In genomic region chr2:237614151-237614720, GRCh38 we compare ENCODE assay signal across 11 cellular contexts. TPM values are rescaled to one million over a fixed set of nuclear protein-coding genes. Genes with fewer than 3 reads are reported as not detected.
DNase-seq lines count a peak whose midpoint lies in the region; ATAC-seq, FAIRE-seq and TF ChIP-seq lines count a peak whose summit lies in the region.
"Had no signal": no experiment of that assay in that cellular context is flagged by ENCODE, and none has a peak within 500 bp of the region (broad histone marks: within the 10 kb centered on the region; RNA-seq: fewer than 3 reads in every experiment).

No MANE protein-coding gene starts in this region.

- no TSS peak for BruUV-seq in HepG2 (replicated peaks; lab: Mats Ljungman, UMichigan)

- no peak overlapping the region for H3K23ac ChIP-seq in H9 (ENCODE audit: insufficient read length, low read depth, low read length)

- CTCF ChIA-PET in BJ (lab: Yijun Ruan, JAX): interaction anchor here (0.6 to 1.4 kb wide), 3 partner anchors 10 to 472 kb away, joined by 3 to 5 read pairs (median 5); no protein-coding TSS in a partner anchor
- CTCF ChIA-PET in HepG2 (lab: Yijun Ruan, JAX; ENCODE audit: low intra/inter-chr PET ratio, low total read pairs): interaction anchor here (1.0 to 1.4 kb wide), 2 partner anchors 9 to 110 kb away, joined by 3 to 6 read pairs; no protein-coding TSS in a partner anchor
- CTCF ChIA-PET in naive thymus-derived CD4-positive, alpha-beta T cell (lab: Charles Lee): no interaction called here

- no peak overlapping the region for H2BK20ac ChIP-seq in H9 (ENCODE audit: low read depth, low read length, poor library complexity, severe bottlenecking)

- no peak overlapping the region for H3K4ac ChIP-seq in H9 (ENCODE audit: low read depth, low read length)

- H2BK5ac ChIP-seq in H9 (ENCODE audit: insufficient read length, low read length): peak overlapping the region; percentile 20

- H3K9ac ChIP-seq in H9 (ENCODE audit: extremely low read depth, insufficient read length, low read length): no peak overlapping the region
- peak overlapping the region; percentile 19; the same call in 1 of the 2 replicates for H3K9ac ChIP-seq in HepG2 (ENCODE audit: insufficient read depth, low read depth, low read length)

- peak overlapping the region; percentile 80 for H2AK5ac ChIP-seq in H9 (ENCODE audit: insufficient read length, low read length)

- H4K20me1 ChIP-seq in H9 (ENCODE audit: control insufficient read depth, insufficient read depth, insufficient read length): no peaks in the 10 kb centered on the region
- H4K20me1 ChIP-seq in HepG2 (ENCODE audit: insufficient read depth, low read length): no peaks in the 10 kb centered on the region

- no peak overlapping the region for H3K56ac ChIP-seq in H9 (ENCODE audit: insufficient read length, low read depth, low read length)

- H3K36me3 Mint-ChIP-seq in H9 (ENCODE audit: insufficient read depth in 1 of 3, low read depth in 3 of 3): no peaks in the 10 kb centered on the region; a peak in 1 of 7 replicates
- H3K36me3 Mint-ChIP-seq in naive thymus-derived CD4-positive, alpha-beta T cell: no peaks in the 10 kb centered on the region
- H3K36me3 Mint-ChIP-seq: stimulated activated effector memory CD8-positive, alpha-beta T cell treated with anti-CD3 and anti-CD28 coated beads, Interleukin-12 subunit alpha, Interleukin-12 subunit beta, amount 100 ng/mL, for 72 hours had no signal

- peak; percentile 20; the same call in 1 of the 2 replicates for TF ChIP-seq CTCF in BJ (IDR thresholded peaks at IDR 0.05; ENCODE audit: insufficient read depth, low read depth, low read length)
- TF ChIP-seq CTCF in H9 (conservative IDR thresholded peaks at IDR 0.05): peak; percentile 65
- peak; percentile 61 for TF ChIP-seq CTCF in HepG2 (CRISPR knock-in tag; IDR thresholded peaks at IDR 0.05)
- no peak for TF ChIP-seq CTCF in stomach (IDR thresholded peaks at IDR 0.05)

- H3K9me3 ChIP-seq in H9 (ENCODE audit: control insufficient read depth, low read depth, low read length): no peaks in the 10 kb centered on the region
- no peaks in the 10 kb centered on the region for H3K9me3 ChIP-seq in HepG2 (ENCODE audit: low read length)
- H3K9me3 ChIP-seq in naive thymus-derived CD4-positive, alpha-beta T cell (ENCODE audit: control insufficient read depth in 2 of 3, low read length in 3 of 3): no peaks in the 10 kb centered on the region
- no peaks in the 10 kb centered on the region for H3K9me3 ChIP-seq in stomach

- no CpG with 5 or more reads among the region's 9 CpGs for WGBS in H9 (ENCODE audit: extremely low coverage, insufficient read length, low lambda C conversion rate)
- WGBS in HepG2 (ENCODE audit: low lambda C conversion rate): 5% methylated on average over 9 of the region's 9 CpGs
- 72 to 79% (median 73%) methylated on average over 9 of the region's 9 CpGs for WGBS in stomach, 5 donors

- H3K27me3 ChIP-seq in BJ (ENCODE audit: control insufficient read depth, insufficient read depth, low read length): no peaks in the 10 kb centered on the region
- no peaks in the 10 kb centered on the region for H3K27me3 ChIP-seq in H9 (ENCODE audit: insufficient read depth, low read length)
- H3K27me3 ChIP-seq in HepG2 (ENCODE audit: control insufficient read depth in 1 of 2, insufficient read depth in 2 of 2, low read length in 2 of 2): peaks cover 0 to 36% of the 10 kb centered on the region in 2 experiments; a peak in 3 of 5 replicates
- no peaks in the 10 kb centered on the region for H3K27me3 ChIP-seq in naive thymus-derived CD4-positive, alpha-beta T cell (ENCODE audit: control insufficient read depth in 2 of 2, insufficient read depth in 2 of 2, low read length in 2 of 2)
- no peaks in the 10 kb centered on the region for H3K27me3 ChIP-seq in stomach

- H2AFZ ChIP-seq in H9 (ENCODE audit: low read length): no peak overlapping the region
- H2AFZ ChIP-seq in HepG2 (ENCODE audit: low read length): no peak overlapping the region

- H2BK12ac ChIP-seq in H9 (ENCODE audit: insufficient read length, low read depth, low read length): no peak overlapping the region

- H3K9me3 Mint-ChIP-seq in H9: peaks cover 0 to 5% of the 10 kb centered on the region in 2 experiments; a peak in 3 of 5 replicates
- H3K9me3 Mint-ChIP-seq in naive thymus-derived CD4-positive, alpha-beta T cell: peaks cover 0 to 3% (median 0%) of the 10 kb centered on the region in 11 donors
- H3K9me3 Mint-ChIP-seq: stimulated activated effector memory CD8-positive, alpha-beta T cell treated with anti-CD3 and anti-CD28 coated beads, Interleukin-12 subunit alpha, Interleukin-12 subunit beta, amount 100 ng/mL, for 72 hours had no signal

- H3K36me3 ChIP-seq in BJ (ENCODE audit: control insufficient read depth, insufficient read depth, low read length): no peaks in the 10 kb centered on the region
- H3K36me3 ChIP-seq in HepG2 (replicated peaks in 1 of 2; ENCODE audit: control insufficient read depth in 1 of 2, insufficient read depth in 2 of 2, low read length in 2 of 2): no peaks in the 10 kb centered on the region
- H3K36me3 ChIP-seq in naive thymus-derived CD4-positive, alpha-beta T cell (ENCODE audit: control insufficient read depth in 2 of 3, insufficient read depth in 3 of 3, low read length in 3 of 3): no peaks in the 10 kb centered on the region
- no peaks in the 10 kb centered on the region for H3K36me3 ChIP-seq in stomach

- peak overlapping the region; percentile 81 to 97 (median 95) for H3K27ac Mint-ChIP-seq in H9
- H3K27ac Mint-ChIP-seq in naive thymus-derived CD4-positive, alpha-beta T cell: peak overlapping the region in 2 of 9 donors; percentile 13 to 86
- H3K27ac Mint-ChIP-seq: stimulated activated effector memory CD8-positive, alpha-beta T cell treated with anti-CD3 and anti-CD28 coated beads, Interleukin-12 subunit alpha, Interleukin-12 subunit beta, amount 100 ng/mL, for 72 hours had no signal

- H3K27me3 Mint-ChIP-seq in H9 (ENCODE audit: low read depth): no peaks in the 10 kb centered on the region; the same call in 1 of the 2 replicates
- H3K27me3 Mint-ChIP-seq in naive thymus-derived CD4-positive, alpha-beta T cell: peaks cover 0 to 14% (median 0%) of the 10 kb centered on the region in 5 donors

- H3K23me2 ChIP-seq in H9 (ENCODE audit: insufficient read length, low read depth, low read length, poor library complexity, severe bottlenecking): no peaks in the 10 kb centered on the region

- in situ Hi-C loops in HepG2 (cut with HindIII; ENCODE audit: extremely low pct_ligation_motif_present, low pct_unique_long_range_greater_than_20kb): no loop called here

- H4K8ac ChIP-seq in H9 (replicated peaks; ENCODE audit: insufficient read length, low read depth, low read length): no peak overlapping the region

- H3K4me1 Mint-ChIP-seq in H9: peaks cover 51 to 63% of the 10 kb centered on the region in 2 experiments
- H3K4me1 Mint-ChIP-seq in naive thymus-derived CD4-positive, alpha-beta T cell: peaks cover 17 to 54% (median 38%) of the 10 kb centered on the region in 7 donors
- H3K4me1 Mint-ChIP-seq: stimulated activated effector memory CD8-positive, alpha-beta T cell treated with anti-CD3 and anti-CD28 coated beads, Interleukin-12 subunit alpha, Interleukin-12 subunit beta, amount 100 ng/mL, for 72 hours had no signal

- ATAC-seq in HepG2: peak; percentile 98
- ATAC-seq in naive thymus-derived CD4-positive, alpha-beta T cell: no peak
- ATAC-seq: stimulated activated effector memory CD8-positive, alpha-beta T cell treated with anti-CD3 and anti-CD28 coated beads, Interleukin-12 subunit alpha, Interleukin-12 subunit beta, amount 100 ng/mL, for 72 hours had no signal

- H3K4me2 ChIP-seq in H9 (ENCODE audit: insufficient read depth, insufficient read length, low read length): no peak overlapping the region
- H3K4me2 ChIP-seq in HepG2 (ENCODE audit: low read depth, low read length): peak overlapping the region; percentile 61

- peaks cover 26% of the 10 kb centered on the region for H3K4me1 ChIP-seq in H9 (ENCODE audit: insufficient read depth, low read length)
- H3K4me1 ChIP-seq in HepG2 (ENCODE audit: insufficient read depth, low read length): peaks cover 39% of the 10 kb centered on the region
- H3K4me1 ChIP-seq in naive thymus-derived CD4-positive, alpha-beta T cell (ENCODE audit: control insufficient read depth in 2 of 2, insufficient read depth in 2 of 2, low read length in 2 of 2): peaks cover 4 to 19% of the 10 kb centered on the region in 2 donors
- peaks cover 0 to 35% (median 26%) of the 10 kb centered on the region in 4 donors for H3K4me1 ChIP-seq in stomach

- TF ChIP-seq EP300 in HepG2 (IDR thresholded peaks at IDR 0.05; ENCODE audit: low read depth in 2 of 2, low read length in 2 of 2) (peak; percentile 88 to 96), HepG2 (CRISPR knock-in tag; IDR thresholded peaks at IDR 0.05; ENCODE audit: borderline replicate concordance) (peak; percentile 96), stomach (IDR thresholded peaks at IDR 0.05) (no peak)

- H2BK15ac ChIP-seq in H9 (ENCODE audit: low read depth, low read length): no peak overlapping the region

- peak overlapping the region; percentile 85 for H3K27ac ChIP-seq in H9 (ENCODE audit: insufficient read length, low read depth, low read length)
- H3K27ac ChIP-seq in HepG2 (ENCODE audit: extremely low read length, insufficient read depth, low read length): no peak overlapping the region
- no peak overlapping the region for H3K27ac ChIP-seq in naive thymus-derived CD4-positive, alpha-beta T cell (ENCODE audit: low read depth, low read length)
- H3K27ac ChIP-seq in stomach: no peak overlapping the region

- no peak overlapping the region for H4K91ac ChIP-seq in H9 (ENCODE audit: insufficient read length, low read depth, low read length)

- no peak overlapping the region for H2BK120ac ChIP-seq in H9 (ENCODE audit: low read depth, low read length, poor library complexity, severe bottlenecking)

- POLR2A ChIA-PET in BJ (lab: Charles Lee) (no interaction called here), HepG2 (lab: Yijun Ruan, JAX) (interaction anchor here (1.0 to 2.0 kb wide), 4 partner anchors 12 to 48 kb away, joined by 3 to 9 read pairs (median 3); no protein-coding TSS in a partner anchor)
- POLR2A ChIA-PET in naive thymus-derived CD4-positive, alpha-beta T cell (lab: Charles Lee): no interaction called here

- peak overlapping the region; percentile 37 for H3K18ac ChIP-seq in H9 (ENCODE audit: insufficient read length, low read depth, low read length)

- no peak for DNase-seq in BJ (ENCODE audit: low read depth)
- peak; percentile 88 for DNase-seq in H9
- peak; percentile 58 for DNase-seq in UCSD-AML1 (lab: John Stamatoyannopoulos, UW; ENCODE audit: unreplicated experiment)
- DNase-seq in HepG2 (ENCODE audit: low spot score): peak; percentile 100
- DNase-seq in naive thymus-derived CD4-positive, alpha-beta T cell: no peak
- DNase-seq in NCI-H526 treated with DMSO at 0.1 percent for 48 hours (lab: John Stamatoyannopoulos, UW): no peak
- DNase-seq in stomach: no peak
- DNase-seq in activated CD8-positive, alpha-beta memory T cell treated with anti-CD3 and anti-CD28 coated beads for 24 hours: no peak

- no peaks in the 10 kb centered on the region for H3K79me2 ChIP-seq in H9 (ENCODE audit: insufficient read depth, low read length)
- H3K79me2 ChIP-seq in HepG2 (ENCODE audit: insufficient read depth, low read length): no peaks in the 10 kb centered on the region

- intact Hi-C loops in HepG2 (cut with micrococcal nuclease; ENCODE audit: unreplicated experiment): loop anchor here (2.0 kb wide), 1 partner anchor 13 kb away; no protein-coding TSS in a partner anchor
- intact Hi-C loops in naive thymus-derived CD4-positive, alpha-beta T cell (cut with micrococcal nuclease): no loop called here
- intact Hi-C loops in stomach (cut with DNase I; ENCODE audit: low total_unique reads): no loop called here

- peak overlapping the region in 1 of 2 experiments; percentile 11; a peak in 3 of 5 replicates for H3K4me3 Mint-ChIP-seq in H9
- no peak overlapping the region for H3K4me3 Mint-ChIP-seq in naive thymus-derived CD4-positive, alpha-beta T cell
- H3K4me3 Mint-ChIP-seq: stimulated activated effector memory CD8-positive, alpha-beta T cell treated with anti-CD3 and anti-CD28 coated beads, Interleukin-12 subunit alpha, Interleukin-12 subunit beta, amount 100 ng/mL, for 72 hours had no signal

- no peak overlapping the region for H4K5ac ChIP-seq in H9 (ENCODE audit: insufficient read length, low read depth, low read length)

- H3K4me3 ChIP-seq in BJ (ENCODE audit: low read depth, low read length): no peak overlapping the region
- H3K4me3 ChIP-seq in HepG2 (replicated peaks in 1 of 3; ENCODE audit: insufficient read depth in 1 of 3, low read depth in 2 of 3, low read length in 3 of 3): peak overlapping the region in 1 of 3 experiments; percentile 21; a peak in 1 of 6 replicates
- no peak overlapping the region for H3K4me3 ChIP-seq in naive thymus-derived CD4-positive, alpha-beta T cell (ENCODE audit: low read length)
- no peak overlapping the region for H3K4me3 ChIP-seq in stomach

- H3K79me1 ChIP-seq in H9 (ENCODE audit: insufficient read depth, low read depth, low read length, poor library complexity, severe bottlenecking): no peaks in the 10 kb centered on the region

- H3T11ph ChIP-seq in H9 (ENCODE audit: low read length): no peak overlapping the region

- no peak for TF ChIP-seq POLR2A in HepG2 (IDR thresholded peaks at IDR 0.05; ENCODE audit: insufficient read depth in 1 of 2, low read depth in 2 of 2, low read length in 2 of 2)
- TF ChIP-seq POLR2A in stomach (IDR thresholded peaks at IDR 0.05): no peak

- 0 out of 2 replicates have a peak overlapping the region, but pooled peaks have one; percentile 62 for H3K14ac ChIP-seq in H9 (ENCODE audit: insufficient read depth, low read length)

- FAIRE-seq in HepG2 (lab: Jason Lieb, UNC): peak; percentile 97
- FAIRE-seq: G401.6, HTR-8/SVneo had no signal

- TF ChIP-seq RAD21 in HepG2 (CRISPR knock-in tag; IDR thresholded peaks at IDR 0.05): no peak

RNA-seq across cellular contexts. Expression of gene LRRFIP1, which starts 13.2 kb away (rescaled TPM):
- polyA plus RNA-seq in BJ (2011; rRNA removed) (50.4 and 58.5 TPM in 2 replicates), HepG2 (2011; rRNA removed) (31.2 and 40.5 TPM in 2 replicates), stomach (10 to 100 TPM; 31.6 to 43.7 (median 40.6) TPM)
- polyA minus RNA-seq in BJ (2011; rRNA and poly(A)+ RNA removed): 31.3 and 33.0 TPM in 2 replicates
- total RNA-seq in H9 (2021) (37.1 and 38.5 TPM in 2 replicates), HepG2 (2016; rRNA removed; fragmentation: Illumina TruSeq; extraction: Trizol) (15.9 and 22.0 TPM in 2 replicates), stomach (100 to 1,000 TPM; 126 to 201 (median 152) TPM)
- total RNA-seq in HepG2 (2016; cell fraction: cytosol; rRNA removed; fragmentation: Illumina TruSeq; extraction: Trizol; ENCODE audit: low read depth): 11.0 and 11.2 TPM in 2 replicates
- 15.6 and 24.6 TPM in 2 replicates for total RNA-seq in HepG2 (2016; cell fraction: insoluble cytoplasmic fraction; rRNA removed; fragmentation: Illumina TruSeq; extraction: Trizol)
- 18.1 and 18.4 TPM in 2 replicates for total RNA-seq in HepG2 (2016; cell fraction: membrane; rRNA removed; fragmentation: Illumina TruSeq; extraction: Trizol)
- 31.0 and 33.7 TPM in 2 replicates for total RNA-seq in HepG2 (2016; cell fraction: nucleus; rRNA removed; fragmentation: Illumina TruSeq; extraction: Trizol)
- 19.8 and 25.0 TPM in 2 replicates for polyA plus RNA-seq in HepG2 (2011; cell fraction: cytosol; rRNA removed)
- polyA plus RNA-seq in HepG2 (2011; cell fraction: nucleus; rRNA removed): 43.1 TPM in 2 replicates
- polyA plus RNA-seq in HepG2 (2012): 48.6 and 68.2 TPM in 2 replicates
- 5.6 and 6.5 TPM in 2 replicates for polyA plus RNA-seq in HepG2 (2016; cell fraction: cytosol; fragmentation: Illumina TruSeq; extraction: Trizol; ENCODE audit: low read depth)
- 43.3 and 43.5 TPM in 2 replicates for polyA plus RNA-seq in HepG2 (2016; cell fraction: insoluble cytoplasmic fraction; fragmentation: Illumina TruSeq; extraction: Trizol; ENCODE audit: low read depth)
- polyA plus RNA-seq in HepG2 (2016; cell fraction: membrane; fragmentation: Illumina TruSeq; extraction: Trizol; ENCODE audit: low read depth): 10.6 and 13.6 TPM in 2 replicates
- polyA plus RNA-seq in HepG2 (2016; cell fraction: nucleus; fragmentation: Illumina TruSeq; extraction: Trizol; ENCODE audit: insufficient read depth, low read depth): 55.6 and 61.1 TPM in 2 replicates
- polyA minus RNA-seq in HepG2 (2011; rRNA and poly(A)+ RNA removed; ENCODE audit: low replicate concordance): 26.4 and 35.1 TPM in 2 replicates
- polyA minus RNA-seq in HepG2 (2011; cell fraction: cytosol; rRNA and poly(A)+ RNA removed): 26.2 and 26.7 TPM in 2 replicates
- 97.5 and 100 TPM in 2 replicates for polyA minus RNA-seq in HepG2 (2011; cell fraction: nucleus; rRNA and poly(A)+ RNA removed)
- total RNA-seq in naive thymus-derived CD4-positive, alpha-beta T cell: 100 to 1,000 TPM in 4 of 5 experiments, 10 to 100 TPM in 1; 96.3 to 257 (median 114) TPM
- polyA plus RNA-seq in naive thymus-derived CD4-positive, alpha-beta T cell: 10 to 100 TPM; 82.2 to 94.0 TPM

RNA-seq across cellular contexts. Expression of gene RAB17, which starts 23.7 kb away (rescaled TPM):
- polyA plus RNA-seq in BJ (2011; rRNA removed) (0.25 and 0.51 TPM in 2 replicates), HepG2 (2011; rRNA removed) (124 and 141 TPM in 2 replicates), stomach (10 to 100 TPM; 38.8 to 83.8 (median 62.9) TPM)
- polyA minus RNA-seq in BJ (2011; rRNA and poly(A)+ RNA removed): not detected in 2 replicates
- total RNA-seq in H9 (2021) (25.9 and 31.9 TPM in 2 replicates), HepG2 (2016; rRNA removed; fragmentation: Illumina TruSeq; extraction: Trizol) (68.0 and 70.0 TPM in 2 replicates), stomach (100 to 1,000 TPM in 2 of 5 donors, 10 to 100 TPM in 2, 1 to 10 TPM in 1; 8.8 to 187 (median 25.6) TPM)
- total RNA-seq in HepG2 (2016; cell fraction: cytosol; rRNA removed; fragmentation: Illumina TruSeq; extraction: Trizol; ENCODE audit: low read depth): 21.0 and 21.9 TPM in 2 replicates
- 67.8 and 73.3 TPM in 2 replicates for total RNA-seq in HepG2 (2016; cell fraction: insoluble cytoplasmic fraction; rRNA removed; fragmentation: Illumina TruSeq; extraction: Trizol)
- total RNA-seq in HepG2 (2016; cell fraction: membrane; rRNA removed; fragmentation: Illumina TruSeq; extraction: Trizol): 42.7 and 50.7 TPM in 2 replicates
- 51.2 and 64.7 TPM in 2 replicates for total RNA-seq in HepG2 (2016; cell fraction: nucleus; rRNA removed; fragmentation: Illumina TruSeq; extraction: Trizol)
- polyA plus RNA-seq in HepG2 (2011; cell fraction: cytosol; rRNA removed): 66.2 and 82.5 TPM in 2 replicates
- polyA plus RNA-seq in HepG2 (2011; cell fraction: nucleus; rRNA removed): 477 and 514 TPM in 2 replicates
- 189 and 204 TPM in 2 replicates for polyA plus RNA-seq in HepG2 (2012)
- polyA plus RNA-seq in HepG2 (2016; cell fraction: cytosol; fragmentation: Illumina TruSeq; extraction: Trizol; ENCODE audit: low read depth): 14.6 and 16.8 TPM in 2 replicates
- 53.0 and 54.7 TPM in 2 replicates for polyA plus RNA-seq in HepG2 (2016; cell fraction: insoluble cytoplasmic fraction; fragmentation: Illumina TruSeq; extraction: Trizol; ENCODE audit: low read depth)
- 27.1 and 29.9 TPM in 2 replicates for polyA plus RNA-seq in HepG2 (2016; cell fraction: membrane; fragmentation: Illumina TruSeq; extraction: Trizol; ENCODE audit: low read depth)
- polyA plus RNA-seq in HepG2 (2016; cell fraction: nucleus; fragmentation: Illumina TruSeq; extraction: Trizol; ENCODE audit: insufficient read depth, low read depth): 145 and 160 TPM in 2 replicates
- 4.6 and 63.9 TPM in 2 replicates for polyA minus RNA-seq in HepG2 (2011; rRNA and poly(A)+ RNA removed; ENCODE audit: low replicate concordance)
- polyA minus RNA-seq in HepG2 (2011; cell fraction: cytosol; rRNA and poly(A)+ RNA removed): 23.6 and 25.7 TPM in 2 replicates
- 126 and 135 TPM in 2 replicates for polyA minus RNA-seq in HepG2 (2011; cell fraction: nucleus; rRNA and poly(A)+ RNA removed)
- not detected for total RNA-seq in naive thymus-derived CD4-positive, alpha-beta T cell
- polyA plus RNA-seq in naive thymus-derived CD4-positive, alpha-beta T cell: not detected

RNA-seq across cellular contexts. Expression of gene PRLH, which starts 47.9 kb away (rescaled TPM):
- polyA plus RNA-seq in BJ (2011; rRNA removed) (not detected in 2 replicates), HepG2 (2011; rRNA removed) (not detected in 2 replicates), stomach (not detected)
- polyA minus RNA-seq in BJ (2011; rRNA and poly(A)+ RNA removed): not detected in 2 replicates
- total RNA-seq in H9 (2021) (not detected in 2 replicates), HepG2 (2016; rRNA removed; fragmentation: Illumina TruSeq; extraction: Trizol) (not detected in 2 replicates), stomach (not detected)
- total RNA-seq in HepG2 (2016; cell fraction: cytosol; rRNA removed; fragmentation: Illumina TruSeq; extraction: Trizol; ENCODE audit: low read depth): not detected in 2 replicates
- total RNA-seq in HepG2 (2016; cell fraction: insoluble cytoplasmic fraction; rRNA removed; fragmentation: Illumina TruSeq; extraction: Trizol): not detected in 2 replicates
- not detected in 2 replicates for total RNA-seq in HepG2 (2016; cell fraction: membrane; rRNA removed; fragmentation: Illumina TruSeq; extraction: Trizol)
- not detected in 2 replicates for total RNA-seq in HepG2 (2016; cell fraction: nucleus; rRNA removed; fragmentation: Illumina TruSeq; extraction: Trizol)
- not detected in 2 replicates for polyA plus RNA-seq in HepG2 (2011; cell fraction: cytosol; rRNA removed)
- not detected in 2 replicates for polyA plus RNA-seq in HepG2 (2011; cell fraction: nucleus; rRNA removed)
- polyA plus RNA-seq in HepG2 (2012): not detected in 2 replicates
- not detected in 2 replicates for polyA plus RNA-seq in HepG2 (2016; cell fraction: cytosol; fragmentation: Illumina TruSeq; extraction: Trizol; ENCODE audit: low read depth)
- polyA plus RNA-seq in HepG2 (2016; cell fraction: insoluble cytoplasmic fraction; fragmentation: Illumina TruSeq; extraction: Trizol; ENCODE audit: low read depth): not detected in 2 replicates
- not detected in 2 replicates for polyA plus RNA-seq in HepG2 (2016; cell fraction: membrane; fragmentation: Illumina TruSeq; extraction: Trizol; ENCODE audit: low read depth)
- polyA plus RNA-seq in HepG2 (2016; cell fraction: nucleus; fragmentation: Illumina TruSeq; extraction: Trizol; ENCODE audit: insufficient read depth, low read depth): not detected in 2 replicates
- not detected in 2 replicates for polyA minus RNA-seq in HepG2 (2011; rRNA and poly(A)+ RNA removed; ENCODE audit: low replicate concordance)
- polyA minus RNA-seq in HepG2 (2011; cell fraction: cytosol; rRNA and poly(A)+ RNA removed): not detected in 2 replicates
- not detected in 2 replicates for polyA minus RNA-seq in HepG2 (2011; cell fraction: nucleus; rRNA and poly(A)+ RNA removed)
- not detected for total RNA-seq in naive thymus-derived CD4-positive, alpha-beta T cell
- polyA plus RNA-seq in naive thymus-derived CD4-positive, alpha-beta T cell: not detected

Comparison
In these comparisons a context has a peak if more than half of its experiments do, and no peak if none do; other contexts are left out.
1. DNase-seq: peak in H9 (single experiment), UCSD-AML1 (single experiment) and HepG2 (single experiment); none in BJ (single experiment), naive thymus-derived CD4-positive, alpha-beta T cell (0 of 9), NCI-H526 treated with DMSO at 0.1 percent for 48 hours (single experiment), stomach (single experiment) and activated CD8-positive, alpha-beta memory T cell treated with anti-CD3 and anti-CD28 coated beads for 24 hours (single experiment).
2. CTCF ChIP-seq: peak in BJ (single experiment), H9 (single experiment) and HepG2 (single experiment); none in stomach (0 of 7).
3. RNA of gene RAB17, which starts 23.7 kb away (total RNA-seq): 21.0 to 73.3 TPM in HepG2, 25.9 to 31.9 TPM in H9 and 8.8 to 187 TPM in stomach; not detected in naive thymus-derived CD4-positive, alpha-beta T cell; every median in the first group is over 4 times any median in the second.